25 cellular contexts compared by ENCODE assay signal in the genomic region with DNA sequence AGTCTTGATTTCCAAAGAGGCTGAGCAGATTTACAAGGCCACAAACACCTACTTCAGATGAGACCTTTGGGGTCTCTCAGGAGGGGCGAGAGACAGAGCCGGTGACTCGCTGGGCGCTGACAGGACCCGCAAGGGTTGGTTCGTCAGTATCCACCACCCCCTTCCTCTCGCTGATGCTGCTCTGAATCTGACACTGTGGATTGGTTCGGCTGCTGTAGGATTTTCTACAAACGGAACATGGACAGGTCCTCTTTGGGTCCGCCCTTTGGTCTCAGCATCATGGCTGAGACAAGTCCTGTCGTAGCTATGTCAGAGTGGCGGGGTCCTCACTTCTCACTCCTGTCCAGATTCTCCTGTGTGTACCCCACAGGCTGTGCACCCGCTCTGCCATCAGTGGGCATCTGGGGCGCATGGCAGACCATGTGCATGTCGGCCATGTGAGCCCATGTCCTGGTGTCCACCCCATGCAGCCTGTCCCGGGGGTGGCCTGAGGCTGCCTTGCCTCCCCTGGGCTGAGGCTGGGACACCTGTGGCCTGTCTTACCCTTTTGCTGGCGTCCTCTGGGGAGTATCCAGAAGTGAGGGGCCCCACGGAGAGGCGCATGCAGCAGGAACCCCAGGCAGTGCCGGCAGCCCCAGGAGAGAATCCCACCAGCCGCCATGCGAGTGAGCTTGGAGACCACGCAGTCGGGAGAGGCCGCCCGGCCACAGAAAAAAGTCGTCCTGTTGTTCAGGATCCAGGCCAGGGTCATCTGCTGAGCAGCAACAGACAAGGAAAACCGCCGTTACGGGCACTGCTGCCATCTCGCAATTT. TPM values are rescaled to one million over a fixed set of nuclear protein-coding genes. Genes with fewer than 3 reads are reported as not detected.
DNase-seq lines count a peak whose midpoint lies in the region; ATAC-seq and TF ChIP-seq lines count a peak whose summit lies in the region.
"Had no signal": no experiment of that assay in that cellular context is flagged by ENCODE, and none has a peak within 500 bp of the region (broad histone marks: within the 10 kb centered on the region; RNA-seq: fewer than 3 reads in every experiment).

No MANE protein-coding gene starts in this region.

- no peak overlapping the region for H2BK120ac ChIP-seq in neuronal stem cell (ENCODE audit: low read depth, low read length)

- WGBS in neuronal stem cell (ENCODE audit: extremely low coverage in 2 of 2, insufficient read length in 2 of 2, insufficient replicate concordance in 1 of 2), 2 donors = no CpG with 5 or more reads among the region's 31 CpGs
- 95% methylated on average over 31 of the region's 31 CpGs for WGBS in aorta, 2 donors

- H2BK15ac ChIP-seq in neuronal stem cell (ENCODE audit: low read length) = peak overlapping the region; percentile 4

- H3K9ac ChIP-seq in neuronal stem cell (ENCODE audit: low read depth, low read length, poor library complexity) = peak overlapping the region; percentile 44
- H3K9ac ChIP-seq: BLaER1 treated with 17β-estradiol and CSF1 and Interleukin-3, amounts not matched to agents 10 nM and 100 nM; KMS-11 had no signal

- H3K27me3 ChIP-seq in left ventricle myocardium inferior (ENCODE audit: low read depth) (peaks cover 49% of the 10 kb centered on the region), neuronal stem cell (ENCODE audit: control insufficient read depth in 3 of 3, insufficient read depth in 3 of 3, low read depth in 1 of 3, low read length in 3 of 3) (peaks cover 0 to 25% (median 0%) of the 10 kb centered on the region in 3 experiments), aorta (ENCODE audit: control insufficient read depth in 1 of 2, insufficient read depth in 2 of 2, low read length in 1 of 2) (no peaks in the 10 kb centered on the region)
- H3K27me3 ChIP-seq: BLaER1 treated with 17β-estradiol and CSF1 and Interleukin-3, amounts not matched to agents 10 nM and 100 nM had no signal

- no peak overlapping the region for H2BK5ac ChIP-seq in neuronal stem cell (ENCODE audit: low read length)

- DNase-seq in left cardiac atrium = peak; percentile 10
- no peak for DNase-seq in left ventricle myocardium inferior
- DNase-seq in left ventricle myocardium superior = peak; percentile 18
- DNase-seq in neuronal stem cell (ENCODE audit: low spot score) = no peak
- peak; percentile 35 to 51 for DNase-seq in aorta
- DNase-seq in stimulated activated naive CD4-positive, alpha-beta T cell treated with Interleukin-2 at 50 U/mL for 16 hours (lab: John Stamatoyannopoulos, UW) = no peak
- DNase-seq in DMS114 treated with DMSO at 0.1 percent for 48 hours (lab: John Stamatoyannopoulos, UW; ENCODE audit: unreplicated experiment) = no peak
- DNase-seq: AML-193; CD4-positive, alpha-beta T cell; GOT3; HCEC 1CT; MM.1S; NCI-H1694; NCI-H2029 treated with DMSO at 0.1 percent for 48 hours; NCI-H2227 treated with DMSO at 0.1 percent for 48 hours; NCI-H526 treated with DMSO at 0.1 percent for 48 hours; PC-9; SIG-M5 had no signal

- no peak for ATAC-seq in left cardiac atrium
- no peak for ATAC-seq in left ventricle myocardium superior
- ATAC-seq in aorta (ENCODE audit: low FRiP score) = no peak
- ATAC-seq in GM19463 (IDR thresholded peaks at IDR 0.05; ENCODE audit: unreplicated experiment) = no peak
- ATAC-seq: GM12878 had no signal

- peak overlapping the region; percentile 85 for H3K14ac ChIP-seq in neuronal stem cell (ENCODE audit: low read length)

- no peaks in the 10 kb centered on the region for H3K36me3 ChIP-seq in left ventricle myocardium inferior
- H3K36me3 ChIP-seq in neuronal stem cell (replicated peaks in 1 of 2; ENCODE audit: control insufficient read depth in 2 of 2, insufficient read depth in 2 of 2, low read length in 2 of 2) = no peaks in the 10 kb centered on the region
- H3K36me3 ChIP-seq in aorta (ENCODE audit: control insufficient read depth in 1 of 2, insufficient read depth in 2 of 2, low read length in 1 of 2) = no peaks in the 10 kb centered on the region
- H3K36me3 ChIP-seq: BLaER1 treated with 17β-estradiol and CSF1 and Interleukin-3, amounts not matched to agents 10 nM and 100 nM had no signal

- H3K4me1 ChIP-seq in left ventricle myocardium inferior (peaks cover 18% of the 10 kb centered on the region), neuronal stem cell (ENCODE audit: control insufficient read depth in 2 of 2, insufficient read depth in 1 of 2, low read depth in 1 of 2, low read length in 2 of 2) (peaks cover 4 to 10% of the 10 kb centered on the region in 2 donors), aorta (ENCODE audit: control insufficient read depth in 1 of 2, insufficient read depth in 2 of 2, low read length in 2 of 2) (no peaks in the 10 kb centered on the region)
- H3K4me1 ChIP-seq: A549 had no signal

- peak overlapping the region; percentile 83 for H3K18ac ChIP-seq in neuronal stem cell (ENCODE audit: low read length)

- TF ChIP-seq CTCF in left ventricle myocardium inferior (IDR thresholded peaks at IDR 0.05; ENCODE audit: borderline replicate concordance) = no peak

- H3K27ac ChIP-seq in left ventricle myocardium inferior (replicated peaks) = no peak overlapping the region
- H3K27ac ChIP-seq in neuronal stem cell (replicated peaks; ENCODE audit: low read length) = no peak overlapping the region
- H3K27ac ChIP-seq in aorta (ENCODE audit: low read depth in 1 of 2, low read length in 2 of 2) = no peak overlapping the region
- H3K27ac ChIP-seq: A549; BLaER1 treated with 17β-estradiol and CSF1 and Interleukin-3, amounts not matched to agents 10 nM and 100 nM; KMS-11; PC-9; SK-N-MC had no signal

- H3K4me2 ChIP-seq in neuronal stem cell (ENCODE audit: insufficient read depth, low read length, poor library complexity, severe bottlenecking) = no peak overlapping the region
- H3K4me2 ChIP-seq: A549; BLaER1 treated with 17β-estradiol and CSF1 and Interleukin-3, amounts not matched to agents 10 nM and 100 nM; KMS-11 had no signal

- no peak overlapping the region for H3K4me3 ChIP-seq in left ventricle myocardium inferior
- H3K4me3 ChIP-seq in neuronal stem cell (ENCODE audit: low read length in 2 of 2) = no peak overlapping the region
- H3K4me3 ChIP-seq in aorta (ENCODE audit: low read length in 2 of 2) = no peak overlapping the region
- H3K4me3 ChIP-seq: A549; BLaER1 treated with 17β-estradiol and CSF1 and Interleukin-3, amounts not matched to agents 10 nM and 100 nM; GM12878; PC-9; SK-N-MC had no signal

- no peaks in the 10 kb centered on the region for H3K79me1 ChIP-seq in neuronal stem cell (ENCODE audit: low read depth, low read length)

- H2BK12ac ChIP-seq in neuronal stem cell (ENCODE audit: low read length) = peak overlapping the region; percentile 49

- peak overlapping the region; percentile 81 for H4K91ac ChIP-seq in neuronal stem cell (ENCODE audit: low read depth, low read length, poor library complexity)

- H4K8ac ChIP-seq in neuronal stem cell (ENCODE audit: low read depth, low read length) = no peak overlapping the region

- intact Hi-C loops in left cardiac atrium (cut with DNase I) (no loop called here), left ventricle myocardium inferior (cut with micrococcal nuclease) (no loop called here), left ventricle myocardium superior (cut with micrococcal nuclease) (no loop called here), aorta (cut with DNase I) (no loop called here)

- peak overlapping the region; percentile 63 for H2AK5ac ChIP-seq in neuronal stem cell (ENCODE audit: low read depth, low read length)

- peak overlapping the region; percentile 67 for H3K23ac ChIP-seq in neuronal stem cell (ENCODE audit: low read depth, low read length, poor library complexity)

- H3K9me3 ChIP-seq in left ventricle myocardium inferior (replicated peaks) (no peaks in the 10 kb centered on the region), neuronal stem cell (replicated peaks in 1 of 2; ENCODE audit: control insufficient read depth in 2 of 2, insufficient read depth in 1 of 2, low read depth in 1 of 2, low read length in 2 of 2) (peaks cover 0 to 4% of the 10 kb centered on the region in 2 donors), aorta (ENCODE audit: control insufficient read depth, low read length) (no peaks in the 10 kb centered on the region)
- H3K9me3 ChIP-seq: A549; BLaER1 treated with 17β-estradiol and CSF1 and Interleukin-3, amounts not matched to agents 10 nM and 100 nM had no signal

- H3K4ac ChIP-seq in neuronal stem cell (ENCODE audit: low read length) = peak overlapping the region; percentile 66

- H2AFZ ChIP-seq in neuronal stem cell (ENCODE audit: low read length) = no peak overlapping the region
- H2AFZ ChIP-seq: PC-9 had no signal

RNA-seq across cellular contexts. Expression of a gene that starts 21.6 kb away (rescaled TPM):
- total RNA-seq in left cardiac atrium (10 to 100 TPM; 30.7 to 62.5 TPM), left ventricle myocardium inferior (22.2 TPM), left ventricle myocardium superior (23.8 TPM), aorta (100 to 1,000 TPM in 1 of 2 donors, 10 to 100 TPM in 1; 88.3 to 104 TPM)
- 7.3 TPM for polyA plus RNA-seq in neuronal stem cell (2013, experiment 1 of 2)
- 7.3 TPM for polyA plus RNA-seq in neuronal stem cell (2013, experiment 2 of 2)
- 10 to 100 TPM; 11.3 to 26.6 TPM for polyA plus RNA-seq in aorta
- polyA plus RNA-seq: GM12878, IgD-negative memory B cell had no signal

Comparison
In these comparisons a context has a peak if more than half of its experiments do, and no peak if none do; other contexts are left out.
1. DNase-seq: peak in left cardiac atrium (single experiment), left ventricle myocardium superior (single experiment) and aorta (2 of 2); none in left ventricle myocardium inferior (single experiment), neuronal stem cell (single experiment), stimulated activated naive CD4-positive, alpha-beta T cell treated with Interleukin-2 at 50 U/mL for 16 hours (single experiment) and DMS114 treated with DMSO at 0.1 percent for 48 hours (single experiment).